9 cellular contexts compared by ENCODE assay signal in genomic region chr5:179658179-179658856, GRCh38. TPM values are rescaled to one million over a fixed set of nuclear protein-coding genes. Genes with fewer than 3 reads are reported as not detected.
DNase-seq lines count a peak whose midpoint lies in the region; ATAC-seq and TF ChIP-seq lines count a peak whose summit lies in the region.
"Not testable (repeated sequence)": the region's sequence is repeated elsewhere in the genome, so short reads cannot be mapped to it uniquely, and the experiment has no call there.
"Had no signal": no experiment of that assay in that cellular context is flagged by ENCODE, and none has a peak within 500 bp of the region (broad histone marks: within the 10 kb centered on the region; RNA-seq: fewer than 3 reads in every experiment).

No MANE protein-coding gene starts in this region.

- WGBS in mammary epithelial cell (ENCODE audit: low coverage, missing lambda C conversion rate) = 7% methylated on average over 7 of the region's 29 CpGs
- whole genome bisulfite sequencing in hepatocyte (ENCODE audit: low lambda C conversion rate, missing lambda C conversion rate) = 7% methylated on average over 10 of the region's 29 CpGs

- H4K20me1 ChIP-seq in mammary epithelial cell (ENCODE audit: insufficient read depth, low read length); hepatocyte (ENCODE audit: insufficient read depth, poor library complexity, severe bottlenecking): not testable (repeated sequence)

- CTCF ChIA-PET in T-cell (lab: Charles Lee) = interaction anchor here in 1 of 2 donors (0.6 kb wide), 1 partner anchor 74 kb away, joined by 5 read pairs; no protein-coding TSS in a partner anchor
- CTCF ChIA-PET in mammary epithelial cell (lab: Charles Lee; ENCODE audit: low non-redundant PET) = not testable (repeated sequence)

- TF ChIP-seq POLR2A in GM18505 (IDR thresholded peaks at IDR 0.05; ENCODE audit: borderline replicate concordance, extremely low read depth, insufficient read depth, insufficient read length) = not testable (repeated sequence)

- not testable (repeated sequence) for H3K9me2 ChIP-seq in hepatocyte (replicated peaks; ENCODE audit: insufficient read depth)

- H3K4me3 ChIP-seq in HFF-Myc (replicated peaks; ENCODE audit: low read depth, low read length) (peak overlapping the region; percentile 55), mammary epithelial cell (replicated peaks in 1 of 3; ENCODE audit: insufficient read depth in 1 of 3, low read depth in 2 of 3, low read length in 3 of 3) (peak overlapping the region; percentile 58 to 68 (median 58)), hepatocyte (peak overlapping the region; percentile 75)

- H3K9me3 Mint-ChIP-seq in T-cell; osteocyte (ENCODE audit: unreplicated experiment): not testable (repeated sequence)

- not testable (repeated sequence) for H3K27me3 Mint-ChIP-seq in T-cell; osteocyte (ENCODE audit: unreplicated experiment)

- H3K4me2 ChIP-seq in mammary epithelial cell (ENCODE audit: insufficient read depth, low read depth, low read length) (peak overlapping the region; percentile 90), hepatocyte (peak overlapping the region; percentile 94)

- not testable (repeated sequence) for H3K4me1 Mint-ChIP-seq in T-cell; osteocyte (ENCODE audit: unreplicated experiment)

- in situ Hi-C loops in mammary epithelial cell (cut with MboI; ENCODE audit: low sequenced_read_pairs in 2 of 2) = not testable (repeated sequence)

- TF ChIP-seq CTCF in 22Rv1 (IDR thresholded peaks at IDR 0.05); HFF-Myc (IDR thresholded peaks at IDR 0.05; ENCODE audit: low read depth, low read length, missing control alignments); mammary epithelial cell (conservative IDR thresholded peaks at IDR 0.05 in 1 of 2, IDR thresholded peaks at IDR 0.05 in 1 of 2; ENCODE audit: extremely low read depth in 1 of 2, insufficient read depth in 1 of 2, low read depth in 1 of 2, low read length in 2 of 2); hepatocyte (IDR thresholded peaks at IDR 0.05; ENCODE audit: poor library complexity); osteocyte (IDR thresholded peaks at IDR 0.05): not testable (repeated sequence)

- H2AFZ ChIP-seq in mammary epithelial cell (ENCODE audit: low read depth, low read length) (peak overlapping the region; percentile 91), hepatocyte (peak overlapping the region; percentile 83)

- H3K27me3 ChIP-seq in mammary epithelial cell (ENCODE audit: insufficient read depth, low read length); hepatocyte: not testable (repeated sequence)

- H3K4me3 Mint-ChIP-seq in T-cell = peak overlapping the region; percentile 58 to 73 (median 70)
- peak overlapping the region; percentile 76 for H3K4me3 Mint-ChIP-seq in osteocyte (ENCODE audit: unreplicated experiment)

- POLR2A ChIA-PET in T-cell (lab: Charles Lee) = interaction anchor here in 1 of 2 donors (0.6 kb wide), 1 partner anchor 19 kb away, joined by 5 read pairs; no protein-coding TSS in a partner anchor

- not testable (repeated sequence) for H3K36me3 Mint-ChIP-seq in T-cell; osteocyte (ENCODE audit: unreplicated experiment)

- H3K4me1 ChIP-seq in mammary epithelial cell (ENCODE audit: insufficient read depth, low read length); hepatocyte (ENCODE audit: insufficient read depth): not testable (repeated sequence)

- not testable (repeated sequence) for DNase-seq in HFF-Myc (ENCODE audit: extremely low read depth, low read depth); osteocyte (ENCODE audit: extremely low spot score, unreplicated experiment)
- DNase-seq in LHCN-M2 (ENCODE audit: low read depth) = peak; percentile 4
- DNase-seq in T-cell = peak in 2 of 34 experiments; percentile 14 to 18
- DNase-seq in mammary epithelial cell = peak; percentile 13
- DNase-seq in hepatocyte (ENCODE audit: low spot score) = peak; percentile 54

- not testable (repeated sequence) for H3K9me3 ChIP-seq in mammary epithelial cell (replicated peaks; ENCODE audit: insufficient read depth, low read length); hepatocyte (ENCODE audit: low read depth)

- dilution Hi-C loops in mammary epithelial cell (cut with HindIII; ENCODE audit: low sequenced_read_pairs) = not testable (repeated sequence)

- H3K9ac ChIP-seq in mammary epithelial cell (ENCODE audit: insufficient read depth, low read length) = peak overlapping the region; percentile 59

- H3K36me3 ChIP-seq in mammary epithelial cell (ENCODE audit: insufficient read depth, low read length); hepatocyte (replicated peaks; ENCODE audit: insufficient read depth, low read depth): not testable (repeated sequence)

- TSS peak; percentile 59 for BruUV-seq in mammary epithelial cell (replicated peaks; lab: Mats Ljungman, UMichigan)

- H3K27ac ChIP-seq in 22Rv1 = peak overlapping the region; percentile 68
- not testable (repeated sequence) for H3K27ac ChIP-seq in mammary epithelial cell (ENCODE audit: insufficient read depth, low read depth, low read length)
- H3K27ac ChIP-seq in hepatocyte = peak overlapping the region; percentile 63

- not testable (repeated sequence) for H3K79me2 ChIP-seq in mammary epithelial cell (ENCODE audit: insufficient read depth, low read length)
- peaks cover 11% of the 10 kb centered on the region for H3K79me2 ChIP-seq in hepatocyte

- intact Hi-C loops in mammary epithelial cell (cut with micrococcal nuclease) = loop anchor here (2.0 kb wide), 1 partner anchor 40 kb away; the partner anchor contains the start of gene CANX

- not testable (repeated sequence) for H3K27ac Mint-ChIP-seq in T-cell
- H3K27ac Mint-ChIP-seq in osteocyte (ENCODE audit: unreplicated experiment) = peak overlapping the region; percentile 76

- ATAC-seq in GM18505 (IDR thresholded peaks at IDR 0.05; ENCODE audit: unreplicated experiment) (peak; percentile 45), T-cell (replicated peaks in 1 of 4) (peak; percentile 64 to 76 (median 70))

RNA-seq across cellular contexts. Expression of gene CBY3, which starts 22.5 kb away (rescaled TPM):
- total RNA-seq in LHCN-M2 (2014; rRNA removed) (not detected in 2 replicates), T-cell (under 1 TPM in 3 of 5 donors, not detected in 2; 0.50 to 0.66 (median 0.57) TPM), mammary epithelial cell (under 1 TPM in 1 of 2 donors, not detected in 1; 0.33 TPM), hepatocyte (not detected in 2 replicates), osteocyte (not detected in 2 replicates)
- polyA plus RNA-seq in LHCN-M2 (2012) = 0.21 TPM
- polyA plus RNA-seq in mammary epithelial cell (not detected), hepatocyte (not detected in 2 replicates)
- not detected for polyA minus RNA-seq in mammary epithelial cell
- total RNA-seq: occipital lobe had no signal

RNA-seq across cellular contexts. Expression of gene HNRNPH1, which starts 34.8 kb away (rescaled TPM):
- total RNA-seq in LHCN-M2 (2014; rRNA removed) (374 and 422 TPM in 2 replicates), T-cell (1,000 to 10,000 TPM; 1,278 to 2,165 (median 1,301) TPM), mammary epithelial cell (100 to 1,000 TPM; 276 to 481 TPM), hepatocyte (392 and 485 TPM in 2 replicates), osteocyte (474 and 509 TPM in 2 replicates)
- polyA plus RNA-seq in LHCN-M2 (2012) = 163 TPM
- polyA plus RNA-seq in mammary epithelial cell (130 TPM), hepatocyte (99.9 and 123 TPM in 2 replicates)
- polyA minus RNA-seq in mammary epithelial cell = 289 TPM

RNA-seq across cellular contexts. Expression of gene CANX, which starts 40.4 kb away (rescaled TPM):
- 440 and 478 TPM in 2 replicates for total RNA-seq in LHCN-M2 (2014; rRNA removed)
- 425 TPM for polyA plus RNA-seq in LHCN-M2 (2012)
- 100 to 1,000 TPM; 205 to 306 (median 262) TPM for total RNA-seq in T-cell
- total RNA-seq in mammary epithelial cell = 100 to 1,000 TPM; 427 to 645 TPM
- polyA plus RNA-seq in mammary epithelial cell = 208 TPM
- polyA minus RNA-seq in mammary epithelial cell = 1,512 TPM
- 701 and 705 TPM in 2 replicates for total RNA-seq in hepatocyte
- polyA plus RNA-seq in hepatocyte = 329 and 369 TPM in 2 replicates
- total RNA-seq in osteocyte = 809 and 868 TPM in 2 replicates
